In the genomic region with DNA sequence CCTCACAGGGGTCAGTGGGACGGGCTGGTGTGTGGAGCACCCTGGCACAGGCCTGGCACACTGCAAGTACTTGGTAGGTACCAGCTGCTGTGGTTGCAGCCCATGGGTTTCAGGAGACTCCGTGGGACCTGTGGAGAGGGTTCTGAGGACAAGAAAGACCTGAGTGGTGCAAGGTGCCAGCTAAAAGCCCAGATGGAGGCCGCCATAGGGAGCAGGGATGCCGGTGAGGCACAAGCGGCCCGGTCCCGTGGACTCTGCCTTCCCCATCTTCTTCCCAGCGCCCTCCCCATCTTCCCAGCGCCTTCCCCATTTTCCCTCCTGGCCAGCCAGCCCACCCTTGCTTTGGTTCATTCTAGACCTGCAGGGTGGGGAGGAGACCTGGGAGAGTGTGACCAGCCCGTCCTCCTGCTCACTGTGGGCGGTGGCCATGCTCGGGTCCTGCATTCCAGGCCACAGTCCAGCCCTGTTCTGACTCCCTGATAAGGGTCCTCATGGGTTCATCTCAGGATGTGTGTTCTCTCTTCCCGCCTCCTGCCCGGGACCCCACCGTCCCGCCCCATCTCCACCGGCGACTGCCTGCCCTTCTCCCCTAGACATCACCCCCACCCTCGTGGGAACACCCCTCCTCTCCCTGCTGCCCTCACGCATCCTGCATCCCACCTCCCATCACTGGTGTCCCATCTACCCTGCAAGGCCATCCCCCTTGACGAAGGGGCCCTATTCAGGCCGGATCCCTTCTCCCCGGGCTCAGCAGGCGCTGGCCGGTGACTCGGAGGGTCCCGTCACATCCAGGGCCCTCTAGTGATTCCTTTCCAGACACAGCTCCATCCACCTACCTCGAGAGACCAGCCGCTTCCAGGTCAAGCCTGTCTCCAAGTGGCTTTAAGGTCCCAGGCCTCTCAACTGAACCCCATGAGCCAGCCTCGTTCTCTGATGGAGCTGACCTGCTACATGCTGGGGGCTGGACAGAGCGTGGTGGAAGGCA, we compare ENCODE assay signal across 14 cellular contexts.
"Had no signal": no experiment of that assay in that cellular context is flagged by ENCODE, and none has a peak within 500 bp of the region (broad histone marks: within the 10 kb centered on the region; RNA-seq: fewer than 3 reads in every experiment).

No MANE protein-coding gene starts in this region.

- H3K27ac ChIP-seq: esophagus squamous epithelium, neutrophil had no signal

- H3K36me3 ChIP-seq: esophagus squamous epithelium, neutrophil had no signal

- DNase-seq: activated CD4-positive, alpha-beta memory T cell treated with anti-CD3 and anti-CD28 coated beads for 36 hours; activated CD4-positive, alpha-beta T cell treated with anti-CD3 and anti-CD28 coated beads for 36 hours; activated CD8-positive, alpha-beta memory T cell treated with anti-CD3 and anti-CD28 coated beads, Interleukin-2, amount 10 ng/mL, durations not matched to agents 7 days and 5 days; activated naive CD4-positive, alpha-beta T cell treated with anti-CD3 and anti-CD28 coated beads, Interleukin-2, amount 50 U/mL, for 16 hours; activated T-cell treated with anti-CD3 and anti-CD28 coated beads, Interleukin-2, amount 50 U/mL, for 24 hours; caudate nucleus; effector CD4-positive, alpha-beta T cell; esophagus squamous epithelium; mammary epithelial cell; naive B cell; T-helper 2 cell had no signal

- ATAC-seq: activated CD4-positive, alpha-beta T cell treated with anti-CD3 and anti-CD28 coated beads for 36 hours; activated CD8-positive, alpha-beta memory T cell treated with anti-CD3 and anti-CD28 coated beads, Interleukin-2, amount 10 ng/mL, durations not matched to agents 7 days and 5 days had no signal

- H3K4me2 ChIP-seq: smooth muscle cell had no signal

- H3K4me3 ChIP-seq: coronary artery, esophagus squamous epithelium, smooth muscle cell had no signal

- H3K9me3 ChIP-seq: esophagus squamous epithelium, neutrophil had no signal
